1 cellular context compared by ENCODE assay signal in genomic region chr16:84156342-84156784, GRCh38.
TF ChIP-seq lines count a peak whose summit lies in the region.

No MANE protein-coding gene starts in this region.

TF ChIP-seq in GM23338, 12 proteins besides CTCF, POLR2A, EP300 and RAD21 (continued from another document):
- no peak for TF ChIP-seq ZNF462 (CRISPR knock-in tag; IDR thresholded peaks at IDR 0.05)
- TF ChIP-seq EZH2 (IDR thresholded peaks at IDR 0.05; ENCODE audit: low read depth, unreplicated experiment) = no peak
- TF ChIP-seq ZNF331 (CRISPR knock-in tag; IDR thresholded peaks at IDR 0.05; ENCODE audit: low read depth) = no peak
- no peak for TF ChIP-seq EZH2phosphoT487 (IDR thresholded peaks at IDR 0.05; ENCODE audit: unreplicated experiment)
- TF ChIP-seq REST (IDR thresholded peaks at IDR 0.05; ENCODE audit: unreplicated experiment) = no peak
- no peak for TF ChIP-seq CREB1 (CRISPR knock-in tag; IDR thresholded peaks at IDR 0.05; ENCODE audit: low read depth)
